ENCODE assay signal across 27 cellular contexts in genomic region chr4:44670466-44671199, GRCh38. TPM values are rescaled to one million over a fixed set of nuclear protein-coding genes. Genes with fewer than 3 reads are reported as not detected.
A peak's percentile ranks its signal among the peaks of the same experiment; 100 is the strongest.
DNase-seq lines count a peak whose midpoint lies in the region; ATAC-seq and TF ChIP-seq lines count a peak whose summit lies in the region.
"Had no signal": no experiment of that assay in that cellular context is flagged by ENCODE, and none has a peak within 500 bp of the region (broad histone marks: within the 10 kb centered on the region; RNA-seq: fewer than 3 reads in every experiment).

No MANE protein-coding gene starts in this region.

- no peak overlapping the region for H4K91ac ChIP-seq in H9 (ENCODE audit: insufficient read length, low read depth, low read length)

- H3K9me3 ChIP-seq in GM23248 (ENCODE audit: low read depth) = no peaks in the 10 kb centered on the region
- H3K9me3 ChIP-seq in H9 (ENCODE audit: control insufficient read depth, low read depth, low read length) = no peaks in the 10 kb centered on the region
- H3K9me3 ChIP-seq: BE2C, HAP-1 had no signal

- 1 to 4% methylated on average over 4 of the region's 4 CpGs for WGBS in GM23248 (ENCODE audit: low coverage in 1 of 2, low lambda C conversion rate in 2 of 2, missing lambda C conversion rate in 2 of 2), 2 experiments
- no CpG with 5 or more reads among the region's 4 CpGs for WGBS in H9 (ENCODE audit: extremely low coverage, insufficient read length, low lambda C conversion rate)

- H3K4me3 ChIP-seq in GM23248 = no peak overlapping the region
- H3K4me3 ChIP-seq: HAP-1 had no signal

- H3K27me3 ChIP-seq in GM23248 (replicated peaks; ENCODE audit: insufficient read depth) = no peaks in the 10 kb centered on the region
- no peaks in the 10 kb centered on the region for H3K27me3 ChIP-seq in H9 (ENCODE audit: insufficient read depth, low read length)
- H3K27me3 ChIP-seq: BE2C had no signal

- no peaks in the 10 kb centered on the region for H3K36me3 ChIP-seq in GM23248 (ENCODE audit: low read depth)
- H3K36me3 ChIP-seq: BE2C, HAP-1 had no signal

- H3K4me2 ChIP-seq in GM23248 (ENCODE audit: unreplicated experiment) = no peak overlapping the region
- H3K4me2 ChIP-seq in H9 (ENCODE audit: insufficient read depth, insufficient read length, low read length) = no peak overlapping the region

- intact Hi-C loops in left ventricle myocardium superior (cut with micrococcal nuclease) = no loop called here

- no peaks in the 10 kb centered on the region for H3K79me1 ChIP-seq in H9 (ENCODE audit: insufficient read depth, low read depth, low read length, poor library complexity, severe bottlenecking)

- H2BK12ac ChIP-seq in H9 (ENCODE audit: insufficient read length, low read depth, low read length) = no peak overlapping the region

- H3K79me2 ChIP-seq in GM23248 (ENCODE audit: insufficient read depth) = no peaks in the 10 kb centered on the region
- H3K79me2 ChIP-seq in H9 (ENCODE audit: insufficient read depth, low read length) = no peaks in the 10 kb centered on the region

- H2AK5ac ChIP-seq in H9 (ENCODE audit: insufficient read length, low read length) = no peak overlapping the region

- H4K8ac ChIP-seq in H9 (replicated peaks; ENCODE audit: insufficient read length, low read depth, low read length) = no peak overlapping the region

- H3K36me3 Mint-ChIP-seq in H9 (ENCODE audit: insufficient read depth in 1 of 3, low read depth in 3 of 3) = no peaks in the 10 kb centered on the region
- H3K36me3 Mint-ChIP-seq: CD14-positive monocyte; CD8-positive, alpha-beta memory T cell had no signal

- no peaks in the 10 kb centered on the region; a peak in 1 of 5 replicates for H3K9me3 Mint-ChIP-seq in H9
- H3K9me3 Mint-ChIP-seq: CD14-positive monocyte; CD8-positive, alpha-beta memory T cell; HFFc6; IgD-negative memory B cell had no signal

- H3K18ac ChIP-seq in H9 (ENCODE audit: insufficient read length, low read depth, low read length) = no peak overlapping the region

- no peaks in the 10 kb centered on the region for H3K4me1 ChIP-seq in GM23248 (ENCODE audit: insufficient read depth)
- H3K4me1 ChIP-seq in H9 (ENCODE audit: insufficient read depth, low read length) = no peaks in the 10 kb centered on the region
- H3K4me1 ChIP-seq: BE2C, HAP-1 had no signal

- no peak overlapping the region for H2BK5ac ChIP-seq in H9 (ENCODE audit: insufficient read length, low read length)

- no peak overlapping the region for H3K4ac ChIP-seq in H9 (ENCODE audit: low read depth, low read length)

- no peak overlapping the region for H4K5ac ChIP-seq in H9 (ENCODE audit: insufficient read length, low read depth, low read length)

- H4K20me1 ChIP-seq in GM23248 (ENCODE audit: insufficient read depth) = no peaks in the 10 kb centered on the region
- no peaks in the 10 kb centered on the region for H4K20me1 ChIP-seq in H9 (ENCODE audit: control insufficient read depth, insufficient read depth, insufficient read length)

- H3K9ac ChIP-seq in GM23248 (no peak overlapping the region), H9 (ENCODE audit: extremely low read depth, insufficient read length, low read length) (no peak overlapping the region)

- TF ChIP-seq CTCF in H9 (conservative IDR thresholded peaks at IDR 0.05) = no peak

- no peak overlapping the region for H3K4me3 Mint-ChIP-seq in H9
- H3K4me3 Mint-ChIP-seq: CD14-positive monocyte; CD8-positive, alpha-beta memory T cell; HFFc6; IgD-negative memory B cell had no signal

- no peak overlapping the region for H3K56ac ChIP-seq in H9 (ENCODE audit: insufficient read length, low read depth, low read length)

- peak; percentile 71 for ATAC-seq in left ventricle myocardium superior

- H2BK20ac ChIP-seq in H9 (ENCODE audit: low read depth, low read length, poor library complexity, severe bottlenecking) = no peak overlapping the region

- no peak overlapping the region for H3K23ac ChIP-seq in H9 (ENCODE audit: insufficient read length, low read depth, low read length)

- H3K23me2 ChIP-seq in H9 (ENCODE audit: insufficient read length, low read depth, low read length, poor library complexity, severe bottlenecking) = no peaks in the 10 kb centered on the region

- no peaks in the 10 kb centered on the region for H3K4me1 Mint-ChIP-seq in H9
- H3K4me1 Mint-ChIP-seq: CD14-positive monocyte; CD8-positive, alpha-beta memory T cell; IgD-negative memory B cell had no signal

- no peak overlapping the region for H2BK120ac ChIP-seq in H9 (ENCODE audit: low read depth, low read length, poor library complexity, severe bottlenecking)

- H3F3A ChIP-seq in GM23248 (ENCODE audit: insufficient read depth) = no peaks in the 10 kb centered on the region

- H3K27ac Mint-ChIP-seq in H9 = no peak overlapping the region
- H3K27ac Mint-ChIP-seq: CD14-positive monocyte; CD8-positive, alpha-beta memory T cell; HFFc6; IgD-negative memory B cell had no signal

- H3K14ac ChIP-seq in H9 (ENCODE audit: insufficient read depth, low read length) = no peak overlapping the region

- H3K27ac ChIP-seq in GM23248 (no peak overlapping the region), H9 (ENCODE audit: insufficient read length, low read depth, low read length) (no peak overlapping the region)
- H3K27ac ChIP-seq: 22Rv1, HL-60 had no signal

- H2AFZ ChIP-seq in GM23248 (no peak overlapping the region), H9 (ENCODE audit: low read length) (no peak overlapping the region)

- in situ Hi-C loops in GM23248 (cut with MboI) = no loop called here

- peaks cover 17% of the 10 kb centered on the region for H3K27me3 Mint-ChIP-seq in H9 (ENCODE audit: low read depth)

- H3T11ph ChIP-seq in H9 (ENCODE audit: low read length) = no peak overlapping the region

- no peak overlapping the region for H2BK15ac ChIP-seq in H9 (ENCODE audit: low read depth, low read length)

- no peaks in the 10 kb centered on the region for H3K9me2 ChIP-seq in GM23248 (ENCODE audit: insufficient read depth)

- DNase-seq in DMS 273 (lab: John Stamatoyannopoulos, UW; ENCODE audit: unreplicated experiment) = peak; percentile 34
- DNase-seq in DMS 273 treated with DMSO at 0.1 percent for 48 hours (lab: John Stamatoyannopoulos, UW) = no peak
- peak; percentile 3 for DNase-seq in GM23248
- peak; percentile 92 for DNase-seq in cerebellar cortex (ENCODE audit: low spot score)
- DNase-seq in left ventricle myocardium superior = no peak
- no peak for DNase-seq in activated gamma-delta T cell (lab: John Stamatoyannopoulos, UW)
- DNase-seq in dedifferentiated amniotic fluid mesenchymal stem cell (ENCODE audit: extremely low spot score) = no peak
- DNase-seq in H9 = no peak
- DNase-seq: ACHN; BE2C; CD8-positive, alpha-beta memory T cell; DMS153; DND-41; HFFc6; NCI-H1092; NCI-H1417 treated with DMSO at 0.1 percent for 48 hours; NCI-H2081; NCI-H2227 treated with DMSO at 0.1 percent for 48 hours; NCI-H510A treated with DMSO at 0.1 percent for 48 hours; NCI-H748 treated with DMSO at 0.1 percent for 48 hours; RPMI8226; SHP77 treated with DMSO at 0.1 percent for 48 hours had no signal

RNA-seq across cellular contexts. Expression of gene GUF1, which starts 7.6 kb away (rescaled TPM):
- 12.3 and 18.2 TPM in 2 replicates for total RNA-seq in GM23248 (2014; rRNA removed; shearing (Covaris generic))
- polyA plus RNA-seq in GM23248 (2016; fragmentation: Nextera tagmentation; extraction: Ambion mirVana) = 12.5 and 12.7 TPM in 2 replicates
- total RNA-seq in left ventricle myocardium superior (21.4 TPM), H9 (2021) (35.4 and 38.6 TPM in 2 replicates)

RNA-seq across cellular contexts. Expression of gene YIPF7, which starts 19.2 kb away (rescaled TPM):
- not detected in 2 replicates for total RNA-seq in GM23248 (2014; rRNA removed; shearing (Covaris generic))
- polyA plus RNA-seq in GM23248 (2016; fragmentation: Nextera tagmentation; extraction: Ambion mirVana) = not detected in 2 replicates
- total RNA-seq in left ventricle myocardium superior (0.84 TPM), H9 (2021) (not detected in 2 replicates)
- total RNA-seq: CD8-positive, alpha-beta memory T cell; HFFc6 had no signal
- polyA plus RNA-seq: CD14-positive monocyte; CD8-positive, alpha-beta memory T cell; IgD-negative memory B cell had no signal

RNA-seq across cellular contexts. Expression of gene GNPDA2, which starts 55.7 kb away (rescaled TPM):
- total RNA-seq in GM23248 (2014; rRNA removed; shearing (Covaris generic)) = 31.8 and 44.1 TPM in 2 replicates
- 38.0 and 40.7 TPM in 2 replicates for polyA plus RNA-seq in GM23248 (2016; fragmentation: Nextera tagmentation; extraction: Ambion mirVana)
- total RNA-seq in left ventricle myocardium superior = 9.3 TPM
- total RNA-seq in H9 (2021) = 4.8 and 5.4 TPM in 2 replicates

Comparison
In these comparisons a context has a peak if more than half of its experiments do, and no peak if none do; other contexts are left out.
1. DNase-seq: peak in DMS 273 (single experiment), GM23248 (single experiment) and cerebellar cortex (single experiment); none in DMS 273 treated with DMSO at 0.1 percent for 48 hours (single experiment), left ventricle myocardium superior (single experiment), activated gamma-delta T cell (single experiment), dedifferentiated amniotic fluid mesenchymal stem cell (single experiment) and H9 (single experiment).